8 cellular contexts compared by ENCODE assay signal in the genomic region with DNA sequence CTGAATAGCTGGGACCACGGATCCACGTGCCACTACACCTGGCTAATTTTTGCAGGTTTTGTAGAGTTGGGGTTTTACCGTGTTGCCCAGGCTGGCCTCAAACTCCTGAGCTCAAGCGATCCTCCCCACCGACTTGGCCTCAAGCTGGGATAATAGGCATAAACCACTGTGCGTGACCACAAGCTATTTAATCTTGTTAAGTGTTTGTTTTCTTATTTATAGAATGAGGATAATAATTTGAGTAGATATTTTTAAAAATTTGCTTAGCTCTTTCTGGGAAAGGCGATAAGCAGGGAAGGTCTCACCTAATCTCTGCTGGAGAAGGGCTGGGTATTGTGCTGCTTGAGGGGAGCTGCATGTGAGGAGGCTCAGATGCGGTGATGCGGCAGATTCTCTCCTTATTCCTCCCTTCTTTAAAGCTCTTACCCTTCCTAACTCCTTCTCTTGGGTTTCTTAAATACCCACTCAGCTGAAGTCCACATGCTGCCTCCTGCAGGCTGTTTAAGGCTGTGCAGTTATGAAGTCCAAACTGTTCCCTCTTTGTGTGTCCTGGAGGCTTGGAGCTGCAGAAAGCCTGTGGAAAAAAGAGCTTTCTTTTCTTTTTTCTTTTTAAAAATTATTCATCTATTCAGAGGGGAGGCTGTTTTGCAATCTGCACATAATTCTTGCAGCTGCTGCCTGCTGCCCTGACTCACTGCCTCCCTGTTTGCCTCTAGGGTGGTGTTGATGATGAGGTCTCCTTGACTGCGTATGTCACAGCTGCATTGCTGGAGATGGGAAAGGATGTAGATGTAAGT. TPM values are rescaled to one million over a fixed set of nuclear protein-coding genes. Genes with fewer than 3 reads are reported as not detected.
A peak's percentile ranks its signal among the peaks of the same experiment; 100 is the strongest.
DNase-seq lines count a peak whose midpoint lies in the region; ATAC-seq and TF ChIP-seq lines count a peak whose summit lies in the region.

No MANE protein-coding gene starts in this region.

- H3K4me1 ChIP-seq in Karpas-422 (ENCODE audit: low read length): no peaks in the 10 kb centered on the region
- H3K4me1 ChIP-seq in mucosa of descending colon (ENCODE audit: low read depth): no peaks in the 10 kb centered on the region
- no peaks in the 10 kb centered on the region for H3K4me1 ChIP-seq in uterus

- H3K9me2 ChIP-seq in Karpas-422 (replicated peaks; ENCODE audit: insufficient read depth, low read length): no peaks in the 10 kb centered on the region

- H3K9me3 ChIP-seq in Karpas-422 (ENCODE audit: low read length): no peaks in the 10 kb centered on the region
- no peaks in the 10 kb centered on the region for H3K9me3 ChIP-seq in mucosa of descending colon
- no peaks in the 10 kb centered on the region for H3K9me3 ChIP-seq in uterus

- H3K4me2 ChIP-seq in Karpas-422 (ENCODE audit: low read depth, low read length, poor library complexity, severe bottlenecking): no peak overlapping the region

- H3K27me3 ChIP-seq in Karpas-422 (ENCODE audit: low read length) (no peaks in the 10 kb centered on the region), uterus (no peaks in the 10 kb centered on the region)

- ATAC-seq in mucosa of descending colon: peak; percentile 48
- no peak for ATAC-seq in GM19351 (IDR thresholded peaks at IDR 0.05; ENCODE audit: unreplicated experiment)
- ATAC-seq in HG03432 (IDR thresholded peaks at IDR 0.05; ENCODE audit: unreplicated experiment): no peak

- H2AFZ ChIP-seq in Karpas-422 (ENCODE audit: low read length): no peak overlapping the region

- peak; percentile 58 for DNase-seq in EH (ENCODE audit: low read depth)
- DNase-seq in Karpas-422: peak; percentile 79
- DNase-seq in epithelial cell of proximal tubule (ENCODE audit: low read depth): peak; percentile 7
- peak in 1 of 3 donors; percentile 50 for DNase-seq in mucosa of descending colon
- DNase-seq in uterus: peak; percentile 22 to 23

- H3K79me2 ChIP-seq in Karpas-422 (ENCODE audit: low read length): no peaks in the 10 kb centered on the region

- intact Hi-C loops in mucosa of descending colon (cut with DNase I, micrococcal nuclease): no loop called here
- intact Hi-C loops in uterus (cut with DNase I; ENCODE audit: low total_unique reads): no loop called here

- TF ChIP-seq POLR2A in uterus (IDR thresholded peaks at IDR 0.05): no peak

- no peak overlapping the region for H3K9ac ChIP-seq in Karpas-422 (ENCODE audit: low read length)

- H4K20me1 ChIP-seq in Karpas-422 (ENCODE audit: insufficient read depth, low read depth, low read length): no peaks in the 10 kb centered on the region

- H3K27ac ChIP-seq in Karpas-422 (ENCODE audit: low read length) (no peak overlapping the region), uterus (no peak overlapping the region)

- H3K4me3 ChIP-seq in Karpas-422 (ENCODE audit: low read length) (no peak overlapping the region), WI38 (ENCODE audit: low read depth, low read length) (no peak overlapping the region), epithelial cell of proximal tubule (ENCODE audit: low read depth, low read length) (no peak overlapping the region), mucosa of descending colon (no peak overlapping the region), uterus (no peak overlapping the region)

- H3K36me3 ChIP-seq in Karpas-422 (ENCODE audit: insufficient read depth, low read length) (no peaks in the 10 kb centered on the region), mucosa of descending colon (ENCODE audit: low read depth) (no peaks in the 10 kb centered on the region), uterus (no peaks in the 10 kb centered on the region)

- peak; percentile 72 for TF ChIP-seq CTCF in WI38 (IDR thresholded peaks at IDR 0.05; ENCODE audit: low read depth, low read length)
- TF ChIP-seq CTCF in epithelial cell of proximal tubule (conservative IDR thresholded peaks at IDR 0.05; ENCODE audit: low read depth, low read length): peak; percentile 80
- peak; percentile 19 for TF ChIP-seq CTCF in mucosa of descending colon (IDR thresholded peaks at IDR 0.05)
- peak; percentile 56 to 60 (median 58) for TF ChIP-seq CTCF in uterus (IDR thresholded peaks at IDR 0.05)

RNA-seq across cellular contexts. Expression of a gene that starts 37.9 kb away (rescaled TPM):
- total RNA-seq in Karpas-422 (2014; rRNA removed; shearing (Covaris generic); ENCODE audit: low replicate concordance): not detected in 2 replicates
- 0.22 TPM in 1 of 2 replicates, not detected in the other for total RNA-seq in epithelial cell of proximal tubule
- total RNA-seq in mucosa of descending colon: under 1 TPM in 1 of 3 donors, not detected in 2; 0.46 TPM
- 1 to 10 TPM in 2 of 4 donors, not detected in 2; 1.0 to 1.5 TPM for total RNA-seq in uterus

RNA-seq across cellular contexts. Expression of a gene that starts 53.9 kb away (rescaled TPM):
- total RNA-seq in Karpas-422 (2014; rRNA removed; shearing (Covaris generic); ENCODE audit: low replicate concordance): 26.2 and 84.0 TPM in 2 replicates
- 24.4 and 31.0 TPM in 2 replicates for total RNA-seq in epithelial cell of proximal tubule
- total RNA-seq in mucosa of descending colon: 10 to 100 TPM in 2 of 3 donors, 1 to 10 TPM in 1; 7.5 to 49.3 (median 11.2) TPM
- total RNA-seq in uterus: 10 to 100 TPM; 27.7 to 82.0 (median 53.7) TPM

Comparison
In these comparisons a context has a peak if more than half of its experiments do, and no peak if none do; other contexts are left out.
1. CTCF ChIP-seq: peak in every context shown above with its lines; median percentile 80 in epithelial cell of proximal tubule; 72 in WI38; 58 in uterus; 19 in mucosa of descending colon.